In genomic region chr1:19393051-19393450, GRCh38 we compare ENCODE assay signal across 14 cellular contexts.
A peak's percentile ranks its signal among the peaks of the same experiment; 100 is the strongest.
DNase-seq lines count a peak whose midpoint lies in the region; ATAC-seq and TF ChIP-seq lines count a peak whose summit lies in the region.
"Had no signal": no experiment of that assay in that cellular context is flagged by ENCODE, and none has a peak within 500 bp of the region (broad histone marks: within the 10 kb centered on the region; RNA-seq: fewer than 3 reads in every experiment).

No MANE protein-coding gene starts in this region.

- H3K4me1 ChIP-seq in muscle layer of colon (ENCODE audit: insufficient read depth, low read length): peaks cover 67% of the 10 kb centered on the region
- peaks cover 89% of the 10 kb centered on the region for H3K4me1 ChIP-seq in vagina

- H3K36me3 Mint-ChIP-seq in natural killer cell: no peaks in the 10 kb centered on the region
- no peaks in the 10 kb centered on the region for H3K36me3 Mint-ChIP-seq in natural killer cell treated with Interleukin-12 subunit alpha and Interleukin-12 subunit beta and Interleukin-15 and Interleukin-18, amount 100 ng/mL, for 72 hours
- peaks cover 13% of the 10 kb centered on the region for H3K36me3 Mint-ChIP-seq in activated T-helper 2 cell treated with anti-CD3 and anti-CD28 coated beads, Interferon-gamma antibody, Interleukin-2, Interleukin-4, amounts not matched to agents 10 μg/mL and 5 μg/mL and 100 μg/mL, durations not matched to agents 14 hours and 24 hours and 36 hours (ENCODE audit: low read depth)

- no peak overlapping the region for H3K4me3 Mint-ChIP-seq in natural killer cell
- no peak overlapping the region for H3K4me3 Mint-ChIP-seq in natural killer cell treated with Interleukin-12 subunit alpha and Interleukin-12 subunit beta and Interleukin-15 and Interleukin-18, amount 100 ng/mL, for 72 hours
- H3K4me3 Mint-ChIP-seq in activated T-helper 2 cell treated with anti-CD3 and anti-CD28 coated beads, Interferon-gamma antibody, Interleukin-2, Interleukin-4, amounts not matched to agents 10 μg/mL and 5 μg/mL and 100 μg/mL, durations not matched to agents 14 hours and 24 hours and 36 hours (ENCODE audit: low read depth): no peak overlapping the region

- no peaks in the 10 kb centered on the region for H3K27me3 Mint-ChIP-seq in natural killer cell (ENCODE audit: low read depth in 2 of 2)
- no peaks in the 10 kb centered on the region for H3K27me3 Mint-ChIP-seq in natural killer cell treated with Interleukin-12 subunit alpha and Interleukin-12 subunit beta and Interleukin-15 and Interleukin-18, amount 100 ng/mL, for 72 hours
- H3K27me3 Mint-ChIP-seq in activated T-helper 2 cell treated with anti-CD3 and anti-CD28 coated beads, Interferon-gamma antibody, Interleukin-2, Interleukin-4, amounts not matched to agents 10 μg/mL and 5 μg/mL and 100 μg/mL, durations not matched to agents 14 hours and 24 hours and 36 hours (ENCODE audit: low read depth): no peaks in the 10 kb centered on the region

- no peak for ATAC-seq in natural killer cell
- ATAC-seq in natural killer cell treated with Interleukin-12 subunit alpha and Interleukin-12 subunit beta and Interleukin-15 and Interleukin-18, amount 100 ng/mL, for 72 hours: no peak

- intact Hi-C loops in natural killer cell (cut with micrococcal nuclease) (loop anchor here (5.0 kb wide), 3 partner anchors 69 to 204 kb away; a partner anchor contains a TSS), vagina (cut with DNase I) (loop anchor here (5.0 kb wide), 1 partner anchor 36 kb away; no protein-coding TSS in a partner anchor)
- intact Hi-C loops in activated T-helper 2 cell treated with anti-CD3 and anti-CD28 coated beads, Interferon-gamma antibody, Interleukin-2, Interleukin-4, amounts not matched to agents 10 μg/mL and 5 μg/mL and 100 μg/mL, durations not matched to agents 14 hours and 24 hours and 36 hours (cut with micrococcal nuclease): loop anchor here (5.0 kb wide), 1 partner anchor 204 kb away; a partner anchor contains a TSS

- H3K4me3 ChIP-seq in muscle layer of colon (ENCODE audit: low read depth in 1 of 2, low read length in 2 of 2) (no peak overlapping the region), vagina (no peak overlapping the region)

- H3K9me3 ChIP-seq in muscle layer of colon (ENCODE audit: low read length) (no peaks in the 10 kb centered on the region), vagina (no peaks in the 10 kb centered on the region)

- H3K27ac Mint-ChIP-seq in natural killer cell: peak overlapping the region; percentile 94 to 96
- peak overlapping the region in 1 of 2 donors; percentile 96 for H3K27ac Mint-ChIP-seq in natural killer cell treated with Interleukin-12 subunit alpha and Interleukin-12 subunit beta and Interleukin-15 and Interleukin-18, amount 100 ng/mL, for 72 hours
- H3K27ac Mint-ChIP-seq in activated T-helper 2 cell treated with anti-CD3 and anti-CD28 coated beads, Interferon-gamma antibody, Interleukin-2, Interleukin-4, amounts not matched to agents 10 μg/mL and 5 μg/mL and 100 μg/mL, durations not matched to agents 14 hours and 24 hours and 36 hours: peak overlapping the region; percentile 68

- no peak overlapping the region for H3K9ac ChIP-seq in muscle layer of colon (ENCODE audit: low read length)

- no peak for TF ChIP-seq POLR2A in vagina (IDR thresholded peaks at IDR 0.05)

- DNase-seq in natural killer cell: no peak
- no peak for DNase-seq in natural killer cell treated with Interleukin-12 subunit alpha and Interleukin-12 subunit beta and Interleukin-15 and Interleukin-18, amount 100 ng/mL, for 72 hours (ENCODE audit: low spot score)
- DNase-seq in activated T-helper 2 cell treated with anti-CD3 and anti-CD28 coated beads, Interferon-gamma antibody, Interleukin-2, Interleukin-4, amounts not matched to agents 10 μg/mL and 5 μg/mL and 100 μg/mL, durations not matched to agents 14 hours and 24 hours and 36 hours (ENCODE audit: low spot score): no peak
- DNase-seq in vagina (ENCODE audit: extremely low spot score in 2 of 2): no peak
- no peak for DNase-seq in nucleus accumbens (lab: John Stamatoyannopoulos, UW)
- DNase-seq in SIG-M5 (lab: John Stamatoyannopoulos, UW): no peak
- DNase-seq in NCI-H2196 treated with DMSO at 0.1 percent for 48 hours (lab: John Stamatoyannopoulos, UW; ENCODE audit: unreplicated experiment): no peak
- DNase-seq: mammary epithelial cell; NCI-H1436 treated with DMSO at 0.1 percent for 48 hours; NCI-H510A treated with DMSO at 0.1 percent for 48 hours; Right ventricle myocardium superior; stimulated activated CD4-positive, alpha-beta T cell treated with anti-CD3 and anti-CD28 coated beads, Interleukin-2, amount 100 ng/mL, for 24 hours; stimulated activated naive CD4-positive, alpha-beta T cell treated with Interleukin-2 at 50 U/mL for 16 hours had no signal

- H3K27me3 ChIP-seq in muscle layer of colon (ENCODE audit: control insufficient read depth in 1 of 2, insufficient read depth in 2 of 2, low read length in 2 of 2): no peaks in the 10 kb centered on the region
- H3K27me3 ChIP-seq in vagina: no peaks in the 10 kb centered on the region

- H3K27ac ChIP-seq in muscle layer of colon (ENCODE audit: low read depth, low read length) (peak overlapping the region; percentile 47), vagina (peak overlapping the region; percentile 93)

- H3K4me1 Mint-ChIP-seq in natural killer cell: peaks cover 57 to 78% of the 10 kb centered on the region in 2 donors
- peaks cover 53 to 55% of the 10 kb centered on the region in 2 donors for H3K4me1 Mint-ChIP-seq in natural killer cell treated with Interleukin-12 subunit alpha and Interleukin-12 subunit beta and Interleukin-15 and Interleukin-18, amount 100 ng/mL, for 72 hours (ENCODE audit: low read depth in 2 of 2)
- H3K4me1 Mint-ChIP-seq in activated T-helper 2 cell treated with anti-CD3 and anti-CD28 coated beads, Interferon-gamma antibody, Interleukin-2, Interleukin-4, amounts not matched to agents 10 μg/mL and 5 μg/mL and 100 μg/mL, durations not matched to agents 14 hours and 24 hours and 36 hours (ENCODE audit: low read depth): peaks cover 52% of the 10 kb centered on the region

- no peaks in the 10 kb centered on the region for H3K9me3 Mint-ChIP-seq in natural killer cell
- no peaks in the 10 kb centered on the region for H3K9me3 Mint-ChIP-seq in natural killer cell treated with Interleukin-12 subunit alpha and Interleukin-12 subunit beta and Interleukin-15 and Interleukin-18, amount 100 ng/mL, for 72 hours
- no peaks in the 10 kb centered on the region for H3K9me3 Mint-ChIP-seq in activated T-helper 2 cell treated with anti-CD3 and anti-CD28 coated beads, Interferon-gamma antibody, Interleukin-2, Interleukin-4, amounts not matched to agents 10 μg/mL and 5 μg/mL and 100 μg/mL, durations not matched to agents 14 hours and 24 hours and 36 hours

- TF ChIP-seq CTCF in natural killer cell (IDR thresholded peaks at IDR 0.05) (no peak), vagina (IDR thresholded peaks at IDR 0.05) (no peak)

- H3K36me3 ChIP-seq in muscle layer of colon (ENCODE audit: insufficient read depth, low read length): peaks cover 3% of the 10 kb centered on the region
- peaks cover 0 to 5% of the 10 kb centered on the region in 2 donors for H3K36me3 ChIP-seq in vagina
